Comparison of ENCODE assay signal across 2 cellular contexts in genomic region chr16:11355862-11356261, GRCh38.
TF ChIP-seq lines count a peak whose summit lies in the region.

No MANE protein-coding gene starts in this region.

TF ChIP-seq in GM23338, 12 proteins besides CTCF, POLR2A, EP300 and RAD21:
- no peak for TF ChIP-seq ZNF462 (CRISPR knock-in tag; IDR thresholded peaks at IDR 0.05)

TF ChIP-seq in SK-N-SH, 30 proteins besides CTCF, POLR2A, EP300 and RAD21 (continued from another document):
- TF ChIP-seq RXRA (IDR thresholded peaks at IDR 0.05; ENCODE audit: borderline replicate concordance, low read depth) = no peak
- TF ChIP-seq RFX5 (IDR thresholded peaks at IDR 0.05; ENCODE audit: low read length) = no peak
- no peak for TF ChIP-seq POLR2AphosphoS5 (IDR thresholded peaks at IDR 0.05; ENCODE audit: low read depth, low read length)
- no peak for TF ChIP-seq USF2 (IDR thresholded peaks at IDR 0.05; ENCODE audit: borderline replicate concordance, low read depth, low read length)
- no peak for TF ChIP-seq MAX (IDR thresholded peaks at IDR 0.05; ENCODE audit: low read depth)
- no peak for TF ChIP-seq TEAD4 (IDR thresholded peaks at IDR 0.05; ENCODE audit: borderline replicate concordance, insufficient read depth)
- TF ChIP-seq MEF2A (IDR thresholded peaks at IDR 0.05; ENCODE audit: borderline replicate concordance, low read depth) = no peak
- no peak for TF ChIP-seq FOXM1 (IDR thresholded peaks at IDR 0.05; ENCODE audit: low read depth)
- no peak for TF ChIP-seq REST (IDR thresholded peaks at IDR 0.05; ENCODE audit: low read depth, low read length)
- TF ChIP-seq TAF1 (IDR thresholded peaks at IDR 0.05; ENCODE audit: borderline replicate concordance, low read depth, low read length) = no peak
- no peak for TF ChIP-seq JUND (IDR thresholded peaks at IDR 0.05)
- no peak for TF ChIP-seq FOSL2 (IDR thresholded peaks at IDR 0.05; ENCODE audit: borderline replicate concordance, low read depth)
- TF ChIP-seq FOXJ3 (CRISPR knock-in tag; IDR thresholded peaks at IDR 0.05) = no peak
- no peak for TF ChIP-seq YY1 (IDR thresholded peaks at IDR 0.05; ENCODE audit: low read depth)
